In genomic region chr15:52872036-52872818, GRCh38 we compare ENCODE assay signal across 7 cellular contexts.
"Had no signal": no experiment of that assay in that cellular context is flagged by ENCODE, and none has a peak within 500 bp of the region (broad histone marks: within the 10 kb centered on the region; RNA-seq: fewer than 3 reads in every experiment).

No MANE protein-coding gene starts in this region.

- H3K27ac Mint-ChIP-seq: IgD-negative memory B cell had no signal

- H3K4me3 ChIP-seq: K562 had no signal

- H3K4me3 Mint-ChIP-seq: IgD-negative memory B cell had no signal

- H3K36me3 Mint-ChIP-seq: IgD-negative memory B cell had no signal

- DNase-seq: IMR-90, KBM-7 had no signal

- ATAC-seq: HepG2, K562 had no signal

- H3K4me1 Mint-ChIP-seq: IgD-negative memory B cell had no signal

- H3K27ac ChIP-seq: HL-60 had no signal

- FAIRE-seq: HepG2, HTR-8/SVneo, K562 had no signal
